ENCODE assay signal across 19 cellular contexts in genomic region chr5:126707080-126707479, GRCh38.
DNase-seq lines count a peak whose midpoint lies in the region; ATAC-seq, FAIRE-seq and TF ChIP-seq lines count a peak whose summit lies in the region.
"Had no signal": no experiment of that assay in that cellular context is flagged by ENCODE, and none has a peak within 500 bp of the region (broad histone marks: within the 10 kb centered on the region; RNA-seq: fewer than 3 reads in every experiment).

No MANE protein-coding gene starts in this region.

- dilution Hi-C loops in endothelial cell of umbilical vein (cut with MboI; ENCODE audit: extremely low pct_ligation_motif_present, low sequenced_read_pairs) = no loop called here

- peak; percentile 14 for DNase-seq in EH (ENCODE audit: low read depth)
- DNase-seq in GM23338 (ENCODE audit: low spot score) = no peak
- no peak for DNase-seq in endothelial cell of umbilical vein (ENCODE audit: low read depth, low spot score)
- peak; percentile 5 for DNase-seq in fibroblast of peridontal ligament (ENCODE audit: extremely low read depth)
- no peak for DNase-seq in RPMI8226
- no peak for DNase-seq in effector memory CD8-positive, alpha-beta T cell
- DNase-seq in esophagus muscularis mucosa (ENCODE audit: extremely low spot score) = no peak
- DNase-seq in UCSD-AML1 (lab: John Stamatoyannopoulos, UW; ENCODE audit: unreplicated experiment) = no peak
- DNase-seq: ACHN; AML-193; Caco-2; CD4-positive, alpha-beta T cell; GF-D8; GOT3; H7 had no signal

- no peak for TF ChIP-seq POLR2A in endothelial cell of umbilical vein (IDR thresholded peaks at IDR 0.05; ENCODE audit: low read depth, low read length)
- no peak for TF ChIP-seq POLR2A in esophagus muscularis mucosa (IDR thresholded peaks at IDR 0.05; ENCODE audit: low read depth)

- H3K9me1 ChIP-seq in endothelial cell of umbilical vein (replicated peaks; ENCODE audit: control insufficient read depth, extremely low read depth, insufficient read depth, low read length) = no peaks in the 10 kb centered on the region

- POLR2A ChIA-PET in endothelial cell of umbilical vein (lab: Charles Lee) = no interaction called here

- H3K4me3 ChIP-seq in GM23338 (no peak overlapping the region), endothelial cell of umbilical vein (replicated peaks in 1 of 3; ENCODE audit: insufficient read depth in 1 of 3, low read depth in 1 of 3, low read length in 3 of 3) (no peak overlapping the region), esophagus muscularis mucosa (no peak overlapping the region)
- H3K4me3 ChIP-seq: GM12878 had no signal

- H3K27me3 ChIP-seq in GM23338 (ENCODE audit: insufficient read depth) = no peaks in the 10 kb centered on the region
- H3K27me3 ChIP-seq in endothelial cell of umbilical vein (ENCODE audit: control insufficient read depth in 2 of 2, insufficient read depth in 2 of 2, low read length in 2 of 2) = no peaks in the 10 kb centered on the region
- no peaks in the 10 kb centered on the region for H3K27me3 ChIP-seq in esophagus muscularis mucosa

- H3K9me3 ChIP-seq in endothelial cell of umbilical vein (replicated peaks; ENCODE audit: control insufficient read depth, insufficient read depth, low read length) (no peaks in the 10 kb centered on the region), esophagus muscularis mucosa (peaks cover 0 to 7% (median 0%) of the 10 kb centered on the region in 4 donors)

- no peaks in the 10 kb centered on the region for H3K36me3 Mint-ChIP-seq in GM23338 (ENCODE audit: low read depth)
- no peaks in the 10 kb centered on the region for H3K36me3 Mint-ChIP-seq in effector memory CD8-positive, alpha-beta T cell (ENCODE audit: insufficient read depth)

- no peaks in the 10 kb centered on the region for H3K9me2 ChIP-seq in GM23338 (ENCODE audit: insufficient read depth)

- H2AFZ ChIP-seq in GM23338 = peak overlapping the region; percentile 23; the same call in 1 of the 2 replicates
- H2AFZ ChIP-seq in endothelial cell of umbilical vein (ENCODE audit: low read depth, low read length) = no peak overlapping the region

- H3K79me2 ChIP-seq in GM23338 (replicated peaks; ENCODE audit: insufficient read depth) (no peaks in the 10 kb centered on the region), endothelial cell of umbilical vein (ENCODE audit: control insufficient read depth, insufficient read depth, low read length) (no peaks in the 10 kb centered on the region)

- intact Hi-C loops in endothelial cell of umbilical vein (cut with micrococcal nuclease) = no loop called here
- intact Hi-C loops in esophagus muscularis mucosa (cut with DNase I) = no loop called here

- TF ChIP-seq EP300 in esophagus muscularis mucosa (IDR thresholded peaks at IDR 0.05) = no peak

- no peaks in the 10 kb centered on the region for H4K20me1 ChIP-seq in GM23338 (replicated peaks; ENCODE audit: insufficient read depth)
- H4K20me1 ChIP-seq in endothelial cell of umbilical vein (replicated peaks; ENCODE audit: control insufficient read depth, extremely low read depth, insufficient read depth, low read length) = no peaks in the 10 kb centered on the region

- no peaks in the 10 kb centered on the region for H3K4me1 Mint-ChIP-seq in GM23338
- no peaks in the 10 kb centered on the region for H3K4me1 Mint-ChIP-seq in effector memory CD8-positive, alpha-beta T cell (ENCODE audit: low read depth in 2 of 2)

- no peak overlapping the region for H3K27ac Mint-ChIP-seq in GM23338
- no peak overlapping the region for H3K27ac Mint-ChIP-seq in effector memory CD8-positive, alpha-beta T cell
- H3K27ac Mint-ChIP-seq: CD4-positive, alpha-beta T cell had no signal

- CTCF ChIA-PET in endothelial cell of umbilical vein (lab: Charles Lee) = interaction anchor here (1.0 kb wide), 1 partner anchor 11 kb away, joined by 4 read pairs; no protein-coding TSS in a partner anchor

- H3K27ac ChIP-seq in GM23338 (ENCODE audit: low read depth) = no peak overlapping the region
- H3K27ac ChIP-seq in endothelial cell of umbilical vein (ENCODE audit: insufficient read depth, low read depth, low read length) = no peak overlapping the region
- H3K27ac ChIP-seq in esophagus muscularis mucosa (replicated peaks in 1 of 4) = no peak overlapping the region
- H3K27ac ChIP-seq: C4-2B had no signal

- H3K36me3 ChIP-seq in GM23338 (ENCODE audit: insufficient read depth) = no peaks in the 10 kb centered on the region
- H3K36me3 ChIP-seq in endothelial cell of umbilical vein (ENCODE audit: control insufficient read depth in 2 of 2, extremely low read depth in 1 of 2, insufficient read depth in 2 of 2, low read length in 2 of 2) = no peaks in the 10 kb centered on the region
- no peaks in the 10 kb centered on the region for H3K36me3 ChIP-seq in esophagus muscularis mucosa

- H3K4me2 ChIP-seq in GM23338 = no peak overlapping the region
- H3K4me2 ChIP-seq in endothelial cell of umbilical vein (ENCODE audit: insufficient read depth, low read length) = no peak overlapping the region

- peak; percentile 26 for FAIRE-seq in endothelial cell of umbilical vein (lab: Jason Lieb, UNC)
- FAIRE-seq: D721Med, GM12878, GM19239 had no signal

- H3K9ac ChIP-seq in endothelial cell of umbilical vein (replicated peaks; ENCODE audit: extremely low read depth, insufficient read depth, low read length) = no peak overlapping the region

- H3K4me3 Mint-ChIP-seq in GM23338 = no peak overlapping the region
- H3K4me3 Mint-ChIP-seq in effector memory CD8-positive, alpha-beta T cell = no peak overlapping the region
- H3K4me3 Mint-ChIP-seq: CD4-positive, alpha-beta T cell had no signal

- no peaks in the 10 kb centered on the region for H3K4me1 ChIP-seq in GM23338 (ENCODE audit: insufficient read depth)
- H3K4me1 ChIP-seq in endothelial cell of umbilical vein (ENCODE audit: control insufficient read depth, extremely low read depth, insufficient read depth, low read length) = no peaks in the 10 kb centered on the region
- no peaks in the 10 kb centered on the region for H3K4me1 ChIP-seq in esophagus muscularis mucosa
- H3K4me1 ChIP-seq: Caco-2 had no signal

- TF ChIP-seq CTCF in GM23338 (conservative IDR thresholded peaks at IDR 0.05; ENCODE audit: low read depth in 2 of 2) (no peak), endothelial cell of umbilical vein (IDR thresholded peaks at IDR 0.05; ENCODE audit: extremely low read depth in 1 of 2, insufficient read depth in 1 of 2, low read depth in 1 of 2, low read length in 2 of 2) (no peak), esophagus muscularis mucosa (IDR thresholded peaks at IDR 0.05) (no peak)

- no peaks in the 10 kb centered on the region for H3K9me3 Mint-ChIP-seq in GM23338
- no peaks in the 10 kb centered on the region for H3K9me3 Mint-ChIP-seq in effector memory CD8-positive, alpha-beta T cell
- H3K9me3 Mint-ChIP-seq: CD4-positive, alpha-beta T cell had no signal

- BruUV-seq in endothelial cell of umbilical vein (replicated peaks; lab: Mats Ljungman, UMichigan) = no TSS peak

- H3F3A ChIP-seq in GM23338 (replicated peaks; ENCODE audit: low read depth) = no peaks in the 10 kb centered on the region

- WGBS in esophagus muscularis mucosa = 69% methylated on average over 1 of the region's 1 CpG

- no peak for ATAC-seq in GM23338
- ATAC-seq in effector memory CD8-positive, alpha-beta T cell (replicated peaks) = no peak
- ATAC-seq: GM12878 had no signal

- H3K27me3 Mint-ChIP-seq in GM23338 (ENCODE audit: insufficient read depth, low read depth, poor library complexity) = peaks cover 2% of the 10 kb centered on the region
- H3K27me3 Mint-ChIP-seq in effector memory CD8-positive, alpha-beta T cell = no peaks in the 10 kb centered on the region
- H3K27me3 Mint-ChIP-seq: CD4-positive, alpha-beta T cell had no signal

TF ChIP-seq in GM23338, 12 proteins besides CTCF, POLR2A, EP300 and RAD21 (continues in another document):
- no peak for TF ChIP-seq ETS1 (IDR thresholded peaks at IDR 0.05)

TF ChIP-seq in endothelial cell of umbilical vein, 7 proteins besides CTCF, POLR2A, EP300 and RAD21:
- no peak for TF ChIP-seq JUN (IDR thresholded peaks at IDR 0.05; ENCODE audit: borderline replicate concordance, insufficient read depth, insufficient read length, low read depth)
- TF ChIP-seq FOS (IDR thresholded peaks at IDR 0.05; ENCODE audit: borderline replicate concordance, insufficient read depth, low read length) = no peak
- TF ChIP-seq EZH2 (IDR thresholded peaks at IDR 0.05; ENCODE audit: borderline replicate concordance, low read depth, low read length, severe bottlenecking) = no peak
- TF ChIP-seq MAX (IDR thresholded peaks at IDR 0.05; ENCODE audit: insufficient read depth, insufficient read length) = no peak
- no peak for TF ChIP-seq POLR2AphosphoS5 (IDR thresholded peaks at IDR 0.05; ENCODE audit: insufficient read depth, low read depth, low read length)
- no peak for TF ChIP-seq GATA2 (IDR thresholded peaks at IDR 0.05; ENCODE audit: insufficient read depth, insufficient read length, low read depth, low read length)
- no peak for TF ChIP-seq MYC (IDR thresholded peaks at IDR 0.05; ENCODE audit: low read depth, low read length)

Comparison
In these comparisons a context has a peak if more than half of its experiments do, and no peak if none do; other contexts are left out.
1. DNase-seq: peak in EH (single experiment) and fibroblast of peridontal ligament (single experiment); none in GM23338 (single experiment), endothelial cell of umbilical vein (single experiment), RPMI8226 (single experiment), effector memory CD8-positive, alpha-beta T cell (0 of 3), esophagus muscularis mucosa (single experiment) and UCSD-AML1 (single experiment).